ENCODE assay signal across 11 cellular contexts in the genomic region with DNA sequence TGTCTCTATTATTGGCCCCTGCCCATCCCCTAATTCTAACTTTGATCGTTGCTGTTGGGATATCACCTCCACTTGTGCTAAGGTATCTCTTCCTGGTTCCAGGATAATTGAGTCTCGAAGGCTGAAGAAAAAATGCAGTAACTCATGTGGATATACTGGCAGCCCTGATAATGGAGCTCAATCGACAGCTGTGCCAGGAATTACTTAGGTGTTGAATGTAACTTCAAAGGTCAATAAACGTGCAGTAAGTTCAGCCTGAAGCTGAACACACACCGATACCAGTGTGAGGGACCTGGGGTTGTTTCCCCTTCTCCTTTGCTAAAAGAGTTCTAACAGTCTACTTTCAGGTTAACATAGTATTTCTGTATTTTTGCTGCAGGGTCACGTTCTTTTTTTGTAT. TPM values are rescaled to one million over a fixed set of nuclear protein-coding genes. Genes with fewer than 3 reads are reported as not detected.
"Had no signal": no experiment of that assay in that cellular context is flagged by ENCODE, and none has a peak within 500 bp of the region (broad histone marks: within the 10 kb centered on the region; RNA-seq: fewer than 3 reads in every experiment).

No MANE protein-coding gene starts in this region.

- H3K36me3 ChIP-seq: HAP-1 had no signal

- DNase-seq: GOT3, H7, H9, HCEC 1CT, HFFc6 had no signal

- H3K4me2 ChIP-seq: GM23338 had no signal

- H3K4me3 ChIP-seq: GM23338, HAP-1 had no signal

- H3K4me1 ChIP-seq: HAP-1 had no signal

- H3K9me3 ChIP-seq: HAP-1 had no signal

- ATAC-seq: GM23338, HCT116 had no signal

- FAIRE-seq: H1, H54 had no signal

RNA-seq across cellular contexts. Expression of a gene that starts 11.9 kb away (rescaled TPM):
- total RNA-seq: GM23338, H1, H4, H7, H9, HFFc6 had no signal
- polyA plus RNA-seq: GM23338, H1 had no signal
